1 cellular context compared by ENCODE assay signal in genomic region chr11:118059231-118059940, GRCh38.
TF ChIP-seq lines count a peak whose summit lies in the region.

No MANE protein-coding gene starts in this region.

TF ChIP-seq in HCT116, 20 proteins besides CTCF, POLR2A, EP300 and RAD21 (continued from another document):
- TF ChIP-seq EGR1 (IDR thresholded peaks at IDR 0.05; ENCODE audit: low read depth): no peak
- no peak for TF ChIP-seq ATF3 (IDR thresholded peaks at IDR 0.05)
- no peak for TF ChIP-seq SP1 (IDR thresholded peaks at IDR 0.05; ENCODE audit: low read depth)
- TF ChIP-seq JUND (IDR thresholded peaks at IDR 0.05): no peak
- no peak for TF ChIP-seq FOSL1 (IDR thresholded peaks at IDR 0.05; ENCODE audit: low read depth)
- no peak for TF ChIP-seq CBX3 (IDR thresholded peaks at IDR 0.05; ENCODE audit: low read depth)
- no peak for TF ChIP-seq ZFX (IDR thresholded peaks at IDR 0.05)
- TF ChIP-seq ZNF274 (IDR thresholded peaks at IDR 0.05; ENCODE audit: low read depth, low read length): no peak
- TF ChIP-seq EZH2 (IDR thresholded peaks at IDR 0.05): no peak
- no peak for TF ChIP-seq REST (IDR thresholded peaks at IDR 0.05; ENCODE audit: low read depth)
- TF ChIP-seq ELF1 (IDR thresholded peaks at IDR 0.05; ENCODE audit: borderline replicate concordance, low read depth): no peak
